ENCODE assay signal across 8 cellular contexts in genomic region chr1:38047603-38048146, GRCh38. TPM values are rescaled to one million over a fixed set of nuclear protein-coding genes. Genes with fewer than 3 reads are reported as not detected.
DNase-seq lines count a peak whose midpoint lies in the region; ATAC-seq and TF ChIP-seq lines count a peak whose summit lies in the region.

No MANE protein-coding gene starts in this region.

- H3K36me3 Mint-ChIP-seq in activated T-cell treated with anti-CD3 and anti-CD28 coated beads, Interleukin-2, amount 50 U/mL, for 4 hours (ENCODE audit: insufficient read depth), result no peaks in the 10 kb centered on the region

- H3K4me3 ChIP-seq in left lung (peak overlapping the region; percentile 61 to 64), tibial nerve (peak overlapping the region; percentile 48 to 79 (median 62))

- H3K27me3 ChIP-seq in left lung (peaks cover 33 to 87% of the 10 kb centered on the region in 2 donors), tibial nerve (peaks cover 0 to 28% of the 10 kb centered on the region in 2 donors)

- peaks cover 23% of the 10 kb centered on the region for H3K27me3 Mint-ChIP-seq in activated T-cell treated with anti-CD3 and anti-CD28 coated beads, Interleukin-2, amount 50 U/mL, for 4 hours (ENCODE audit: low read depth)

- H3K4me3 Mint-ChIP-seq in activated T-cell treated with anti-CD3 and anti-CD28 coated beads, Interleukin-2, amount 50 U/mL, for 4 hours, result peak overlapping the region; percentile 74

- TF ChIP-seq EP300 in tibial nerve (IDR thresholded peaks at IDR 0.05), result no peak

- peaks cover 10% of the 10 kb centered on the region for H3K4me1 Mint-ChIP-seq in activated T-cell treated with anti-CD3 and anti-CD28 coated beads, Interleukin-2, amount 50 U/mL, for 4 hours (ENCODE audit: low read depth)

- no peaks in the 10 kb centered on the region for H3K36me3 ChIP-seq in left lung
- H3K36me3 ChIP-seq in tibial nerve, result peaks cover 0 to 4% (median 0%) of the 10 kb centered on the region in 3 donors

- no peaks in the 10 kb centered on the region for H3K9me3 Mint-ChIP-seq in activated T-cell treated with anti-CD3 and anti-CD28 coated beads, Interleukin-2, amount 50 U/mL, for 4 hours

- no peak overlapping the region for H3K27ac ChIP-seq in left lung
- H3K27ac ChIP-seq in tibial nerve, result peak overlapping the region; percentile 45 to 86 (median 60)

- intact Hi-C loops in left lung (cut with DNase I), result no loop called here

- TF ChIP-seq CTCF in left lung (IDR thresholded peaks at IDR 0.05) (no peak), tibial nerve (IDR thresholded peaks at IDR 0.05) (no peak)

- H3K4me1 ChIP-seq in left lung (peaks cover 7 to 36% of the 10 kb centered on the region in 2 donors), tibial nerve (peaks cover 0 to 63% (median 12%) of the 10 kb centered on the region in 4 donors)

- no peak for ATAC-seq in activated T-cell treated with anti-CD3 and anti-CD28 coated beads, Interleukin-2, amount 50 U/mL, for 4 hours
- ATAC-seq in left lung, result peak; percentile 51
- no peak for ATAC-seq in GM18519 (IDR thresholded peaks at IDR 0.05; ENCODE audit: low FRiP score, unreplicated experiment)

- DNase-seq in activated T-cell treated with anti-CD3 and anti-CD28 coated beads, Interleukin-2, amount 50 U/mL, for 4 hours, result no peak
- no peak for DNase-seq in activated T-cell treated with anti-CD3 and anti-CD28 coated beads, Interleukin-2, amount 50 U/mL, for 48 hours
- DNase-seq in astrocyte of the hippocampus (ENCODE audit: low read depth, low spot score) (peak; percentile 86), left lung (no peak), tibial nerve (ENCODE audit: low spot score in 2 of 2) (no peak), mesenteric fat pad (ENCODE audit: low spot score) (no peak)
- no peak for DNase-seq in stimulated activated CD4-positive, alpha-beta T cell treated with anti-CD3 and anti-CD28 coated beads, Interleukin-2, amount 100 ng/mL, for 24 hours

- WGBS in tibial nerve, 2 donors, result 9 to 37% methylated on average over 7 to 24 of the region's 34 CpGs

- no peak for TF ChIP-seq POLR2A in tibial nerve (IDR thresholded peaks at IDR 0.05)

- H3K9me3 ChIP-seq in left lung (no peaks in the 10 kb centered on the region), tibial nerve (no peaks in the 10 kb centered on the region)

RNA-seq across cellular contexts. Expression of gene POU3F1, which starts 1.1 kb away (rescaled TPM):
- 1 to 10 TPM in 2 of 3 donors, under 1 TPM in 1; 0.91 to 1.3 (median 1.0) TPM for total RNA-seq in activated T-cell treated with anti-CD3 and anti-CD28 coated beads, Interleukin-2, amount 50 U/mL, for 4 hours
- total RNA-seq in left lung (not detected), tibial nerve (10 to 100 TPM; 11.6 to 53.4 (median 24.8) TPM), mesenteric fat pad (0.19 TPM)

RNA-seq across cellular contexts. Expression of gene UTP11, which starts 35.1 kb away (rescaled TPM):
- 100 to 1,000 TPM; 103 to 105 (median 104) TPM for total RNA-seq in activated T-cell treated with anti-CD3 and anti-CD28 coated beads, Interleukin-2, amount 50 U/mL, for 4 hours
- total RNA-seq in left lung, result 10 to 100 TPM; 24.5 to 33.3 TPM
- total RNA-seq in tibial nerve, result 10 to 100 TPM; 16.5 to 36.8 (median 25.7) TPM
- 35.3 TPM for total RNA-seq in mesenteric fat pad

RNA-seq across cellular contexts. Expression of gene FHL3, which starts 42.4 kb away (rescaled TPM):
- 10 to 100 TPM; 15.9 to 33.8 (median 26.9) TPM for total RNA-seq in activated T-cell treated with anti-CD3 and anti-CD28 coated beads, Interleukin-2, amount 50 U/mL, for 4 hours
- total RNA-seq in left lung (10 to 100 TPM; 17.2 to 34.4 TPM), tibial nerve (10 to 100 TPM; 25.1 to 32.7 (median 26.6) TPM), mesenteric fat pad (13.6 TPM)

RNA-seq across cellular contexts. Expression of gene SF3A3, which starts 57.9 kb away (rescaled TPM):
- 100 to 1,000 TPM; 130 to 133 (median 130) TPM for total RNA-seq in activated T-cell treated with anti-CD3 and anti-CD28 coated beads, Interleukin-2, amount 50 U/mL, for 4 hours
- total RNA-seq in left lung (10 to 100 TPM; 37.1 to 47.1 TPM), tibial nerve (10 to 100 TPM; 51.0 to 67.8 (median 62.8) TPM), mesenteric fat pad (46.7 TPM)

Comparison
In these comparisons a context has a peak if more than half of its experiments do, and no peak if none do; other contexts are left out.
1. H3K27ac ChIP-seq: peak in tibial nerve (4 of 4); none in left lung (0 of 2).
2. RNA of gene POU3F1, which starts 1.1 kb away (total RNA-seq): 11.6 to 53.4 TPM in tibial nerve; 0.91 to 1.3 TPM in activated T-cell treated with anti-CD3 and anti-CD28 coated beads, Interleukin-2, amount 50 U/mL, for 4 hours, 0.19 TPM in mesenteric fat pad (single experiment) and not detected in left lung; every median in the first group is over 4 times any median in the second.